10 cellular contexts compared by ENCODE assay signal in the genomic region with DNA sequence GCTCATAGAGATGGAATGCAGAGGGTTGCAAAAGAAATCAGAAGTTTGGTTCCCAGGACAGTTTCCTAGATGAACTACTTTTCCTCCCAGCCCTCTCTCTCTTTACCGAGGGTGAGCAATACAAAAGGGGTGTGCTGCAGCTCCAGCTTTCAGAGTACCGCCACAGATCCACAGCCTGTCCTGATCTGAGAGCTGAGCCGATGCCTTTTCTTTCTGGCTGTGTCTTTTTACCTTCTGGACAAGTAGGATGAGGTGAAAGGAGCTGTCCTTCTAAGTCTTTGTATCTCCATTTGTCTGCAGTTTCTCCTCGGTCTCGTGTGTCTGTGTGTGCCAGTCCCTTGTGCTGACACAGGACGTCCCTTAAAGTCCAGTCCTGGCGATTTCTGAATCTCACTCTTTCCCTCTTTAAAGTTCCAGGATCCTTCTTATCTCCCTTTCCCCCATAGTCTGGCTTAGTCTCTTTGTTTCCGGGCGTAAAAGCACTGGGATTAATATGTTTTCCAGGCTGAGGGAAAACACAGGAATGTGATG. TPM values are rescaled to one million over a fixed set of nuclear protein-coding genes. Genes with fewer than 3 reads are reported as not detected.
DNase-seq lines count a peak whose midpoint lies in the region; TF ChIP-seq lines count a peak whose summit lies in the region.
"Had no signal": no experiment of that assay in that cellular context is flagged by ENCODE, and none has a peak within 500 bp of the region (broad histone marks: within the 10 kb centered on the region; RNA-seq: fewer than 3 reads in every experiment).

No MANE protein-coding gene starts in this region.

- WGBS in spleen, 5 donors, result 33 to 45% (median 40%) methylated on average over 9 of the region's 9 CpGs

- H3K9ac ChIP-seq in iPS-18a (ENCODE audit: low read length), result peak overlapping the region; percentile 4

- H3K4me3 ChIP-seq in HAP-1, result peak overlapping the region; percentile 17
- peak overlapping the region; percentile 66 for H3K4me3 ChIP-seq in astrocyte of the cerebellum (ENCODE audit: low read depth, low read length)
- peak overlapping the region; percentile 26 for H3K4me3 ChIP-seq in iPS-18a (ENCODE audit: low read length)
- H3K4me3 ChIP-seq in spleen, result peak overlapping the region in 7 of 8 donors; percentile 9 to 51 (median 17)

- TF ChIP-seq CTCF in astrocyte of the cerebellum (IDR thresholded peaks at IDR 0.05; ENCODE audit: low read depth, low read length, missing control alignments) (no peak), spleen (IDR thresholded peaks at IDR 0.05 in 8 of 11, conservative IDR thresholded peaks at IDR 0.05 in 3 of 11) (no peak)

- DNase-seq in HAP-1 (ENCODE audit: low spot score in 2 of 2) (peak in 1 of 2 experiments; percentile 56), astrocyte of the cerebellum (ENCODE audit: low read depth) (peak; percentile 53), spleen (no peak), SIG-M5 (lab: John Stamatoyannopoulos, UW) (no peak), substantia nigra (lab: John Stamatoyannopoulos, UW) (no peak), NCI-H526 (lab: John Stamatoyannopoulos, UW) (no peak), occipital lobe (lab: John Stamatoyannopoulos, UW) (no peak)
- DNase-seq: cerebellar nuclear complex had no signal

- intact Hi-C loops in spleen (cut with DNase I; ENCODE audit: low total_unique reads), result loop anchor here (5.0 kb wide), 1 partner anchor 337 kb away; a partner anchor contains a TSS

- peaks cover 27% of the 10 kb centered on the region for H3K4me1 ChIP-seq in HAP-1
- peaks cover 38% of the 10 kb centered on the region for H3K4me1 ChIP-seq in iPS-18a (ENCODE audit: control insufficient read depth, low read depth, low read length)
- H3K4me1 ChIP-seq in spleen, result peaks cover 0 to 23% (median 15%) of the 10 kb centered on the region in 6 donors

- H3K9me3 ChIP-seq in HAP-1 (no peaks in the 10 kb centered on the region), iPS-18a (ENCODE audit: control insufficient read depth, low read depth, low read length) (no peaks in the 10 kb centered on the region), spleen (no peaks in the 10 kb centered on the region)

- no peaks in the 10 kb centered on the region for H3K36me3 ChIP-seq in HAP-1 (replicated peaks)
- no peaks in the 10 kb centered on the region for H3K36me3 ChIP-seq in iPS-18a (ENCODE audit: control insufficient read depth, low read depth, low read length)
- no peaks in the 10 kb centered on the region for H3K36me3 ChIP-seq in spleen

- no peaks in the 10 kb centered on the region for H3K27me3 ChIP-seq in HAP-1 (ENCODE audit: low read depth)
- H3K27me3 ChIP-seq in iPS-18a (ENCODE audit: control insufficient read depth, insufficient read depth, low read length), result no peaks in the 10 kb centered on the region
- H3K27me3 ChIP-seq in spleen (replicated peaks in 1 of 7), result peaks cover 0 to 22% (median 0%) of the 10 kb centered on the region in 7 donors

- in situ Hi-C loops in HAP-1 (cut with MboI; ENCODE audit: low sequenced_read_pairs) (loop anchor here (10.0 to 25.0 kb wide), 2 partner anchors 344 to 647 kb away; no protein-coding TSS in a partner anchor), astrocyte of the cerebellum (cut with HindIII; ENCODE audit: low sequenced_read_pairs) (loop anchor here (25.0 kb wide), 2 partner anchors 172 to 347 kb away; a partner anchor contains a TSS)

- TF ChIP-seq POLR2A in spleen (IDR thresholded peaks at IDR 0.05), result no peak

- H3K27ac ChIP-seq in iPS-18a (ENCODE audit: low read length) (no peak overlapping the region), spleen (peak overlapping the region in 7 of 8 donors; percentile 52 to 69 (median 66)), substantia nigra (ENCODE audit: low read depth, low read length, poor library complexity, severe bottlenecking) (no peak overlapping the region)

RNA-seq across cellular contexts. Expression of a gene that starts 0.5 kb away (rescaled TPM):
- total RNA-seq in spleen, result 10 to 100 TPM; 10.7 to 99.9 (median 37.8) TPM
- polyA plus RNA-seq in spleen, result 10 to 100 TPM in 1 of 3 donors, 1 to 10 TPM in 2; 5.2 to 17.1 (median 6.8) TPM
- 5.1 TPM for total RNA-seq in occipital lobe
- total RNA-seq: T-helper 2 cell treated with Interferon-gamma antibody and Interleukin-4, amounts not matched to agents 100 ng/mL and 5 ng/mL, for 36 hours had no signal

Comparison
In these comparisons a context has a peak if more than half of its experiments do, and no peak if none do; other contexts are left out.
1. H3K27ac ChIP-seq: peak in spleen (7 of 8); none in iPS-18a (single experiment) and substantia nigra (single experiment).
2. Peak in every context shown above with its lines, with median percentiles within 50 percentile points of each other: H3K4me3 ChIP-seq.